In genomic region chr20:26209171-26209941, GRCh38 we compare ENCODE assay signal across 8 cellular contexts.
A peak's percentile ranks its signal among the peaks of the same experiment; 100 is the strongest.
DNase-seq lines count a peak whose midpoint lies in the region; ATAC-seq lines count a peak whose summit lies in the region.

No MANE protein-coding gene starts in this region.

- H3K9me3 ChIP-seq in HUES6 (ENCODE audit: control insufficient read depth, insufficient read depth, low read depth, low read length) (no peaks in the 10 kb centered on the region), iPS-18a (ENCODE audit: control insufficient read depth, low read depth, low read length) (no peaks in the 10 kb centered on the region)

- peaks cover 19% of the 10 kb centered on the region for H3K27me3 Mint-ChIP-seq in activated T-helper 2 cell treated with anti-CD3 and anti-CD28 coated beads, Interferon-gamma antibody, Interleukin-2, Interleukin-4, amounts not matched to agents 10 μg/mL and 5 μg/mL and 100 μg/mL, durations not matched to agents 14 hours and 24 hours and 36 hours (ENCODE audit: low read depth)

- peak overlapping the region; percentile 6 for H3K4me3 Mint-ChIP-seq in activated T-helper 2 cell treated with anti-CD3 and anti-CD28 coated beads, Interferon-gamma antibody, Interleukin-2, Interleukin-4, amounts not matched to agents 10 μg/mL and 5 μg/mL and 100 μg/mL, durations not matched to agents 14 hours and 24 hours and 36 hours (ENCODE audit: low read depth)

- H3K4me3 ChIP-seq in HUES6 (ENCODE audit: low read depth, low read length) (peak overlapping the region; percentile 73), iPS-18a (ENCODE audit: low read length) (peak overlapping the region; percentile 37)

- H3K27ac Mint-ChIP-seq in activated T-helper 2 cell treated with anti-CD3 and anti-CD28 coated beads, Interferon-gamma antibody, Interleukin-2, Interleukin-4, amounts not matched to agents 10 μg/mL and 5 μg/mL and 100 μg/mL, durations not matched to agents 14 hours and 24 hours and 36 hours, result no peak overlapping the region

- ATAC-seq in stimulated activated naive CD8-positive, alpha-beta T cell treated with anti-CD3 and anti-CD28 coated beads, Interleukin-15, Interleukin-2, amounts not matched to agents 100 U/mL and 50 U/mL, for 24 hours, result no peak
- ATAC-seq in GM21723 (IDR thresholded peaks at IDR 0.05; ENCODE audit: unreplicated experiment) (no peak), HG03039 (IDR thresholded peaks at IDR 0.05; ENCODE audit: unreplicated experiment) (no peak)

- H3K9me3 Mint-ChIP-seq in activated T-helper 2 cell treated with anti-CD3 and anti-CD28 coated beads, Interferon-gamma antibody, Interleukin-2, Interleukin-4, amounts not matched to agents 10 μg/mL and 5 μg/mL and 100 μg/mL, durations not matched to agents 14 hours and 24 hours and 36 hours, result no peaks in the 10 kb centered on the region

- H3K4me1 ChIP-seq in HUES6 (ENCODE audit: control insufficient read depth, insufficient read depth, low read length), result no peaks in the 10 kb centered on the region
- H3K4me1 ChIP-seq in iPS-18a (ENCODE audit: control insufficient read depth, low read depth, low read length), result no peaks in the 10 kb centered on the region

- H3K4me1 Mint-ChIP-seq in activated T-helper 2 cell treated with anti-CD3 and anti-CD28 coated beads, Interferon-gamma antibody, Interleukin-2, Interleukin-4, amounts not matched to agents 10 μg/mL and 5 μg/mL and 100 μg/mL, durations not matched to agents 14 hours and 24 hours and 36 hours (ENCODE audit: low read depth), result peaks cover 3% of the 10 kb centered on the region

- H3K27me3 ChIP-seq in HUES6 (ENCODE audit: control insufficient read depth, insufficient read depth, low read length) (peaks cover 58% of the 10 kb centered on the region), iPS-18a (ENCODE audit: control insufficient read depth, insufficient read depth, low read length) (peaks cover 51% of the 10 kb centered on the region)

- peak overlapping the region; percentile 24 for H3K9ac ChIP-seq in HUES6 (ENCODE audit: low read length)
- no peak overlapping the region for H3K9ac ChIP-seq in iPS-18a (ENCODE audit: low read length)

- no peak for DNase-seq in activated T-helper 2 cell treated with anti-CD3 and anti-CD28 coated beads, Interferon-gamma antibody, Interleukin-2, Interleukin-4, amounts not matched to agents 10 μg/mL and 5 μg/mL and 100 μg/mL, durations not matched to agents 14 hours and 24 hours and 36 hours (ENCODE audit: low spot score)
- DNase-seq in stimulated activated naive CD8-positive, alpha-beta T cell treated with anti-CD3 and anti-CD28 coated beads, Interleukin-15, Interleukin-2, amounts not matched to agents 100 U/mL and 50 U/mL, for 24 hours, result peak; percentile 17
- no peak for DNase-seq in occipital lobe (lab: John Stamatoyannopoulos, UW)
- DNase-seq in NK-92 treated with Interleukin-12 subunit alpha and Interleukin-12 subunit beta, amount 100 ng/mL, for 24 hours (lab: John Stamatoyannopoulos, UW), result no peak

- H3K27ac ChIP-seq in HUES6 (ENCODE audit: low read depth, low read length) (no peak overlapping the region), iPS-18a (ENCODE audit: low read length) (no peak overlapping the region)

- H3K36me3 Mint-ChIP-seq in activated T-helper 2 cell treated with anti-CD3 and anti-CD28 coated beads, Interferon-gamma antibody, Interleukin-2, Interleukin-4, amounts not matched to agents 10 μg/mL and 5 μg/mL and 100 μg/mL, durations not matched to agents 14 hours and 24 hours and 36 hours (ENCODE audit: low read depth), result no peaks in the 10 kb centered on the region

- H3K36me3 ChIP-seq in HUES6 (ENCODE audit: control insufficient read depth, insufficient read depth, low read length), result no peaks in the 10 kb centered on the region
- no peaks in the 10 kb centered on the region for H3K36me3 ChIP-seq in iPS-18a (ENCODE audit: control insufficient read depth, low read depth, low read length)

- intact Hi-C loops in activated T-helper 2 cell treated with anti-CD3 and anti-CD28 coated beads, Interferon-gamma antibody, Interleukin-2, Interleukin-4, amounts not matched to agents 10 μg/mL and 5 μg/mL and 100 μg/mL, durations not matched to agents 14 hours and 24 hours and 36 hours (cut with micrococcal nuclease), result no loop called here
